Comparison of ENCODE assay signal across 9 cellular contexts in genomic region chr19:15251010-15251748, GRCh38. TPM values are rescaled to one million over a fixed set of nuclear protein-coding genes. Genes with fewer than 3 reads are reported as not detected.
DNase-seq lines count a peak whose midpoint lies in the region; ATAC-seq and TF ChIP-seq lines count a peak whose summit lies in the region.
"Had no signal": no experiment of that assay in that cellular context is flagged by ENCODE, and none has a peak within 500 bp of the region (broad histone marks: within the 10 kb centered on the region; RNA-seq: fewer than 3 reads in every experiment).

No MANE protein-coding gene starts in this region.

- H3K27ac ChIP-seq in HUES48 (ENCODE audit: low read depth, low read length): peak overlapping the region; percentile 23
- peak overlapping the region; percentile 86 for H3K27ac ChIP-seq in mesodermal cell (ENCODE audit: low read depth, low read length, severe bottlenecking)
- H3K27ac ChIP-seq in thymus (ENCODE audit: low read depth): peak overlapping the region; percentile 25

- DNase-seq in dermis microvascular lymphatic vessel endothelial cell (ENCODE audit: low read depth in 2 of 2): peak; percentile 49 to 77
- DNase-seq in lower leg skin (ENCODE audit: low spot score in 2 of 2): no peak
- no peak for DNase-seq in mesenteric fat pad (ENCODE audit: low spot score)

- H3K9ac ChIP-seq in HUES48 (ENCODE audit: low read depth, low read length): no peak overlapping the region

- H3K36me3 ChIP-seq in HUES48 (ENCODE audit: control insufficient read depth, insufficient read depth, low read length) (peaks cover 90% of the 10 kb centered on the region), mesodermal cell (ENCODE audit: control insufficient read depth, insufficient read depth, low read length) (peaks cover 83% of the 10 kb centered on the region), thymus (ENCODE audit: control insufficient read depth, insufficient read depth) (peaks cover 97% of the 10 kb centered on the region)

- H3K27me3 ChIP-seq in HUES48 (ENCODE audit: control insufficient read depth, insufficient read depth, low read length): no peaks in the 10 kb centered on the region
- H3K27me3 ChIP-seq in thymus (ENCODE audit: control insufficient read depth, insufficient read depth): no peaks in the 10 kb centered on the region

- no peak for ATAC-seq in GM18505 (IDR thresholded peaks at IDR 0.05; ENCODE audit: unreplicated experiment)
- no peak for ATAC-seq in GM18870 (IDR thresholded peaks at IDR 0.05; ENCODE audit: unreplicated experiment)

- intact Hi-C loops in lower leg skin (cut with DNase I; ENCODE audit: low total_unique reads): loop anchor here (10.0 kb wide), 1 partner anchor 156 kb away; no protein-coding TSS in a partner anchor

- 81 to 86% methylated on average over 11 to 16 of the region's 24 CpGs for WGBS in mesodermal cell (ENCODE audit: insufficient coverage in 2 of 2), 2 experiments
- WGBS in thymus: 93% methylated on average over 24 of the region's 24 CpGs
- WGBS in lower leg skin, 2 donors: 33 to 57% methylated on average over 23 to 24 of the region's 24 CpGs

- H3K4me1 ChIP-seq in HUES48 (ENCODE audit: control insufficient read depth, insufficient read depth, low read length) (peaks cover 11% of the 10 kb centered on the region; the same call in 1 of the 2 replicates), mesodermal cell (ENCODE audit: control insufficient read depth, insufficient read depth, low read length, poor library complexity, severe bottlenecking) (peaks cover 36% of the 10 kb centered on the region), thymus (ENCODE audit: control insufficient read depth, insufficient read depth, low read length) (no peaks in the 10 kb centered on the region)

- no peak for TF ChIP-seq CTCF in lower leg skin (IDR thresholded peaks at IDR 0.05)

- H3K4me3 ChIP-seq in HUES48 (ENCODE audit: low read depth, low read length): no peak overlapping the region
- H3K4me3 ChIP-seq in mesodermal cell (ENCODE audit: extremely low read depth, insufficient read depth, low read length, poor library complexity, severe bottlenecking): no peak overlapping the region
- no peak overlapping the region for H3K4me3 ChIP-seq in thymus (ENCODE audit: low read length)
- H3K4me3 ChIP-seq in lower leg skin (ENCODE audit: low read depth, poor library complexity, severe bottlenecking): no peak overlapping the region

- no peak for TF ChIP-seq POLR2A in lower leg skin (IDR thresholded peaks at IDR 0.05)
- TF ChIP-seq POLR2A in GM18505 (IDR thresholded peaks at IDR 0.05; ENCODE audit: borderline replicate concordance, extremely low read depth, insufficient read depth, insufficient read length): no peak

- no peaks in the 10 kb centered on the region for H3K9me3 ChIP-seq in HUES48 (ENCODE audit: control insufficient read depth, insufficient read depth, low read length)
- H3K9me3 ChIP-seq in mesodermal cell (ENCODE audit: control insufficient read depth, low read length): no peaks in the 10 kb centered on the region
- no peaks in the 10 kb centered on the region for H3K9me3 ChIP-seq in thymus (ENCODE audit: control insufficient read depth)

RNA-seq across cellular contexts. Expression of gene EPHX3, which starts 18.9 kb away (rescaled TPM):
- total RNA-seq in dermis microvascular lymphatic vessel endothelial cell: under 0.01 TPM in 1 of 2 replicates, not detected in the other
- 1.00 TPM for polyA plus RNA-seq in mesodermal cell (2013, experiment 1 of 2)
- 0.46 TPM for polyA plus RNA-seq in mesodermal cell (2013, experiment 2 of 2)
- polyA plus RNA-seq in thymus: 4.8 TPM
- total RNA-seq in lower leg skin: 100 to 1,000 TPM in 1 of 4 donors, 10 to 100 TPM in 3; 74.6 to 138 (median 88.9) TPM
- 0.35 TPM for total RNA-seq in mesenteric fat pad
- total RNA-seq: T-helper 1 cell treated with Interleukin-12 subunit alpha and Interleukin-12 subunit beta and Interleukin-4 antibody, amounts not matched to agents 30 ng/mL and 1 ng/mL, for 36 hours had no signal

RNA-seq across cellular contexts. Expression of gene NOTCH3, which starts 50.4 kb away (rescaled TPM):
- total RNA-seq in dermis microvascular lymphatic vessel endothelial cell (0.13 and 0.89 TPM in 2 replicates), lower leg skin (100 to 1,000 TPM; 215 to 332 (median 251) TPM), mesenteric fat pad (60.3 TPM)
- polyA plus RNA-seq in mesodermal cell (2013, experiment 1 of 2): 64.3 TPM
- polyA plus RNA-seq in mesodermal cell (2013, experiment 2 of 2): 53.5 TPM
- polyA plus RNA-seq in thymus: 11.3 TPM
- total RNA-seq: T-helper 1 cell treated with Interleukin-12 subunit alpha and Interleukin-12 subunit beta and Interleukin-4 antibody, amounts not matched to agents 30 ng/mL and 1 ng/mL, for 36 hours had no signal

Comparison
In these comparisons a context has a peak if more than half of its experiments do, and no peak if none do; other contexts are left out.
1. H3K27ac ChIP-seq: peak in every context shown above with its lines; median percentile 86 in mesodermal cell; 25 in thymus; 23 in HUES48.
2. DNase-seq: peak in dermis microvascular lymphatic vessel endothelial cell (2 of 2); none in lower leg skin (0 of 2) and mesenteric fat pad (single experiment).
3. RNA of gene EPHX3, which starts 18.9 kb away (total RNA-seq): 74.6 to 138 TPM in lower leg skin; 0.35 TPM in mesenteric fat pad (single experiment) and under 0.01 TPM in dermis microvascular lymphatic vessel endothelial cell; every median in the first group is over 10 times any median in the second.
4. RNA of gene NOTCH3, which starts 50.4 kb away (total RNA-seq): 215 to 332 TPM in lower leg skin and 60.3 TPM in mesenteric fat pad (single experiment); 0.13 to 0.89 TPM in dermis microvascular lymphatic vessel endothelial cell; every median in the first group is over 10 times any median in the second.